ENCODE assay signal across 10 cellular contexts in genomic region chr16:27446721-27447120, GRCh38. TPM values are rescaled to one million over a fixed set of nuclear protein-coding genes. Genes with fewer than 3 reads are reported as not detected.
DNase-seq lines count a peak whose midpoint lies in the region; ATAC-seq and TF ChIP-seq lines count a peak whose summit lies in the region.
"Had no signal": no experiment of that assay in that cellular context is flagged by ENCODE, and none has a peak within 500 bp of the region (broad histone marks: within the 10 kb centered on the region; RNA-seq: fewer than 3 reads in every experiment).

No MANE protein-coding gene starts in this region.

- intact Hi-C loops in activated CD4-positive, alpha-beta memory T cell treated with anti-CD3 and anti-CD28 coated beads for 36 hours (cut with micrococcal nuclease), result no loop called here
- intact Hi-C loops in esophagus muscularis mucosa (cut with DNase I), result no loop called here

- H3K27me3 Mint-ChIP-seq in IgD-negative memory B cell, result peaks cover 22% of the 10 kb centered on the region
- no peaks in the 10 kb centered on the region for H3K27me3 Mint-ChIP-seq in activated CD4-positive, alpha-beta memory T cell treated with anti-CD3 and anti-CD28 coated beads for 36 hours

- TF ChIP-seq EP300 in esophagus muscularis mucosa (IDR thresholded peaks at IDR 0.05), result no peak

- peaks cover 22 to 29% (median 23%) of the 10 kb centered on the region in 3 donors for H3K4me1 Mint-ChIP-seq in IgD-negative memory B cell
- H3K4me1 Mint-ChIP-seq in activated CD4-positive, alpha-beta memory T cell treated with anti-CD3 and anti-CD28 coated beads for 36 hours (ENCODE audit: low read depth), result peaks cover 66% of the 10 kb centered on the region
- H3K4me1 Mint-ChIP-seq: endodermal cell had no signal

- H3K4me3 Mint-ChIP-seq in IgD-negative memory B cell, result peak overlapping the region in 2 of 4 donors; percentile 31 to 61
- no peak overlapping the region for H3K4me3 Mint-ChIP-seq in activated CD4-positive, alpha-beta memory T cell treated with anti-CD3 and anti-CD28 coated beads for 36 hours
- H3K4me3 Mint-ChIP-seq: endodermal cell had no signal

- no peak for TF ChIP-seq CTCF in esophagus muscularis mucosa (IDR thresholded peaks at IDR 0.05)

- POLR2A ChIA-PET in activated CD4-positive, alpha-beta memory T cell treated with anti-CD3 and anti-CD28 coated beads for 36 hours (lab: Charles Lee), result no interaction called here

- H3K4me1 ChIP-seq in esophagus muscularis mucosa, result peaks cover 0 to 8% (median 3%) of the 10 kb centered on the region in 4 donors

- peak overlapping the region in 2 of 3 donors; percentile 36 to 86 for H3K27ac Mint-ChIP-seq in IgD-negative memory B cell
- peak overlapping the region; percentile 61 for H3K27ac Mint-ChIP-seq in activated CD4-positive, alpha-beta memory T cell treated with anti-CD3 and anti-CD28 coated beads for 36 hours
- H3K27ac Mint-ChIP-seq: endodermal cell had no signal

- peaks cover 2% of the 10 kb centered on the region for H3K36me3 Mint-ChIP-seq in IgD-negative memory B cell
- H3K36me3 Mint-ChIP-seq in activated CD4-positive, alpha-beta memory T cell treated with anti-CD3 and anti-CD28 coated beads for 36 hours, result peaks cover 86% of the 10 kb centered on the region

- H3K9me3 Mint-ChIP-seq in IgD-negative memory B cell, result no peaks in the 10 kb centered on the region
- H3K9me3 Mint-ChIP-seq in activated CD4-positive, alpha-beta memory T cell treated with anti-CD3 and anti-CD28 coated beads for 36 hours, result peaks cover 11% of the 10 kb centered on the region

- no peak for TF ChIP-seq POLR2A in esophagus muscularis mucosa (IDR thresholded peaks at IDR 0.05; ENCODE audit: low read depth)

- DNase-seq in activated CD4-positive, alpha-beta memory T cell treated with anti-CD3 and anti-CD28 coated beads for 36 hours, result peak; percentile 74
- DNase-seq in effector CD8-positive, alpha-beta T cell (lab: John Stamatoyannopoulos, UW), result peak; percentile 56
- peak; percentile 58 to 68 for DNase-seq in stimulated activated CD8-positive, alpha-beta memory T cell treated with anti-CD3 and anti-CD28 coated beads, Interleukin-4, amount 100 ng/mL, for 1 hour (ENCODE audit: low read depth in 2 of 2, low spot score in 1 of 2)
- DNase-seq in esophagus muscularis mucosa (ENCODE audit: extremely low spot score), result no peak
- DNase-seq in SK-N-DZ (ENCODE audit: low spot score), result no peak
- no peak for DNase-seq in cerebellar nuclear complex (lab: John Stamatoyannopoulos, UW)
- DNase-seq: EL, endodermal cell had no signal

- peaks cover 0 to 20% (median 15%) of the 10 kb centered on the region in 4 donors for H3K9me3 ChIP-seq in esophagus muscularis mucosa

- 82% methylated on average over 3 of the region's 4 CpGs for WGBS in esophagus muscularis mucosa

- H3K4me3 ChIP-seq in esophagus muscularis mucosa, result no peak overlapping the region

- H3K27ac ChIP-seq in esophagus muscularis mucosa (replicated peaks in 1 of 4), result no peak overlapping the region

- no peak for ATAC-seq in esophagus mucosa

- CTCF ChIA-PET in activated CD4-positive, alpha-beta memory T cell treated with anti-CD3 and anti-CD28 coated beads for 36 hours (lab: Charles Lee), result interaction anchor here (1.0 kb wide), 1 partner anchor 213 kb away, joined by 3 read pairs; no protein-coding TSS in a partner anchor

- H3K27me3 ChIP-seq in esophagus muscularis mucosa, result peaks cover 0 to 53% (median 8%) of the 10 kb centered on the region in 4 donors

- no peaks in the 10 kb centered on the region for H3K36me3 ChIP-seq in esophagus muscularis mucosa

RNA-seq across cellular contexts. Expression of gene IL21R, which starts 44.7 kb away (rescaled TPM):
- 2.2 TPM for polyA plus RNA-seq in IgD-negative memory B cell
- total RNA-seq in activated CD4-positive, alpha-beta memory T cell treated with anti-CD3 and anti-CD28 coated beads for 36 hours, result 10 to 100 TPM; 55.0 to 55.9 TPM
- 0.56 TPM for total RNA-seq in esophagus mucosa
- under 1 TPM in 3 of 4 donors, not detected in 1; under 0.01 to 0.50 (median 0.17) TPM for total RNA-seq in esophagus muscularis mucosa
- polyA plus RNA-seq in SK-N-DZ (2014; cell fraction: cytosol; rRNA removed), result 1.5 and 1.6 TPM in 2 replicates
- polyA plus RNA-seq in SK-N-DZ (2014; cell fraction: nucleus; rRNA removed), result 0.69 and 0.82 TPM in 2 replicates

Comparison
In these comparisons a context has a peak if more than half of its experiments do, and no peak if none do; other contexts are left out.
1. DNase-seq: peak in activated CD4-positive, alpha-beta memory T cell treated with anti-CD3 and anti-CD28 coated beads for 36 hours (single experiment), effector CD8-positive, alpha-beta T cell (single experiment) and stimulated activated CD8-positive, alpha-beta memory T cell treated with anti-CD3 and anti-CD28 coated beads, Interleukin-4, amount 100 ng/mL, for 1 hour (2 of 2); none in esophagus muscularis mucosa (single experiment), SK-N-DZ (single experiment) and cerebellar nuclear complex (0 of 2).
2. RNA of gene IL21R, which starts 44.7 kb away (total RNA-seq): 55.0 to 55.9 TPM in activated CD4-positive, alpha-beta memory T cell treated with anti-CD3 and anti-CD28 coated beads for 36 hours; 0.56 TPM in esophagus mucosa (single experiment) and under 0.01 to 0.50 TPM in esophagus muscularis mucosa; every median in the first group is over 10 times any median in the second.